In the genomic region with DNA sequence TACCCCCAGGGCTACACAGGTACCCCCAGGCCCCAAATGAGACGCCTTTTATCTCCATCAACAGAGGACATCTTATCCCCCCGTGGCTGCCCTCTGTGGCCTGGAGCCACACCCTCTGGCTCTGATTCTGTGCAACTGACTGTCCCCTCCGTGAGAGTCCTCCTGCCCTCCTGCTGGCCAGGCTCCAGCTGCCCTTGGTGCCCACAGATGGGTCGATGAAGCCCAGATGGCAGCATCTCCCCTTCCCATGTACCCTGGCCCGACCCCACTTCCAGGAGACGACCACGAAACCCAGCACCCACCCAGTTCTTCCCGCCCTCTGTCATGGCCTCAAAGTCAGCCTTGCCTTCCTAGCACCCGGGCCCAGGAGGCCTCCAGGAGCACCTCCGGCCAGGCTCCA, we compare ENCODE assay signal across 35 cellular contexts. TPM values are rescaled to one million over a fixed set of nuclear protein-coding genes. Genes with fewer than 3 reads are reported as not detected.
"Had no signal": no experiment of that assay in that cellular context is flagged by ENCODE, and none has a peak within 500 bp of the region (broad histone marks: within the 10 kb centered on the region; RNA-seq: fewer than 3 reads in every experiment).

No MANE protein-coding gene starts in this region.

- H3K27ac ChIP-seq: ascending aorta, cardiac muscle cell, SJSA1, WERI-Rb-1 had no signal

- DNase-seq: activated CD4-positive, alpha-beta T cell treated with anti-CD3 and anti-CD28 coated beads for 1 hour; activated CD4-positive, alpha-beta T cell treated with anti-CD3 and anti-CD28 coated beads for 48 hours; activated CD4-positive, alpha-beta T cell treated with anti-CD3 and anti-CD28 coated beads, Interleukin-2, amount 50 U/mL, for 48 hours; activated CD4-positive, CD25-positive, alpha-beta regulatory T cell; activated CD8-positive, alpha-beta T cell treated with anti-CD3 and anti-CD28 coated beads, Interleukin-2, amount 10 ng/mL, durations not matched to agents 7 days and 5 days; activated gamma-delta T cell; activated naive CD4-positive, alpha-beta T cell treated with Interleukin-2 at 50 U/mL for 16 hours; activated naive CD8-positive, alpha-beta T cell treated with anti-CD3 and anti-CD28 coated beads, Interleukin-2, amount 10 ng/mL, durations not matched to agents 7 days and 5 days; activated T-cell treated with anti-CD3 and anti-CD28 coated beads, Interleukin-2, amount 50 U/mL, for 24 hours; amygdala; MG63; NCI-H1048; NCI-H1105 treated with DMSO at 0.1 percent for 48 hours; NCI-H1436; NCI-H1694; NCI-H1930; NCI-H2081 treated with DMSO at 0.1 percent for 48 hours; NCI-H345; NCI-H524 treated with DMSO at 0.1 percent for 48 hours; SHP77; SK-N-SH; T-cell; T1000; WERI-Rb-1 had no signal

- H3K4me3 Mint-ChIP-seq: activated CD8-positive, alpha-beta T cell treated with anti-CD3 and anti-CD28 coated beads, Interleukin-2, amount 10 ng/mL, durations not matched to agents 7 days and 5 days; activated naive CD4-positive, alpha-beta T cell treated with anti-CD3 and anti-CD28 coated beads, Interleukin-2, amount 50 U/mL, for 24 hours; activated naive CD8-positive, alpha-beta T cell treated with anti-CD3 and anti-CD28 coated beads, Interleukin-2, amount 10 ng/mL, durations not matched to agents 7 days and 5 days; activated T-cell treated with anti-CD3 and anti-CD28 coated beads, Interleukin-2, amount 50 U/mL, for 24 hours; T-cell had no signal

- ATAC-seq: activated CD8-positive, alpha-beta T cell treated with anti-CD3 and anti-CD28 coated beads, Interleukin-2, amount 10 ng/mL, durations not matched to agents 7 days and 5 days; K562; Panc1; T-cell had no signal

- H3K9me3 Mint-ChIP-seq: activated naive CD4-positive, alpha-beta T cell treated with anti-CD3 and anti-CD28 coated beads, Interleukin-2, amount 50 U/mL, for 24 hours had no signal

- H3K27me3 ChIP-seq: ascending aorta, cardiac muscle cell, MG63, SJSA1 had no signal

- H3K27me3 Mint-ChIP-seq: activated naive CD4-positive, alpha-beta T cell treated with anti-CD3 and anti-CD28 coated beads, Interleukin-2, amount 50 U/mL, for 24 hours; activated naive CD8-positive, alpha-beta T cell treated with anti-CD3 and anti-CD28 coated beads, Interleukin-2, amount 10 ng/mL, durations not matched to agents 7 days and 5 days; activated T-cell treated with anti-CD3 and anti-CD28 coated beads, Interleukin-2, amount 50 U/mL, for 24 hours; T-cell had no signal

- H3K36me3 ChIP-seq: ascending aorta, cardiac muscle cell, MG63, SJSA1, WERI-Rb-1 had no signal

- H3K9ac ChIP-seq: SK-N-SH had no signal

- H3K4me2 ChIP-seq: SK-N-SH had no signal

- H3K4me3 ChIP-seq: ascending aorta, cardiac muscle cell, K562, MG63, SJSA1 had no signal

- H3K4me1 ChIP-seq: ascending aorta had no signal

- H3K36me3 Mint-ChIP-seq: activated naive CD4-positive, alpha-beta T cell treated with anti-CD3 and anti-CD28 coated beads, Interleukin-2, amount 50 U/mL, for 24 hours; T-cell had no signal

- H3K9me3 ChIP-seq: ascending aorta, SJSA1, SK-N-SH had no signal

- H3K27ac Mint-ChIP-seq: activated naive CD4-positive, alpha-beta T cell treated with anti-CD3 and anti-CD28 coated beads, Interleukin-2, amount 50 U/mL, for 24 hours; activated naive CD8-positive, alpha-beta T cell treated with anti-CD3 and anti-CD28 coated beads, Interleukin-2, amount 10 ng/mL, durations not matched to agents 7 days and 5 days; activated T-cell treated with anti-CD3 and anti-CD28 coated beads, Interleukin-2, amount 50 U/mL, for 24 hours; activated T-helper 2 cell treated with anti-CD3 and anti-CD28 coated beads, Interferon-gamma antibody, Interleukin-2, Interleukin-4, amounts not matched to agents 10 μg/mL and 5 μg/mL and 100 μg/mL, durations not matched to agents 14 hours and 24 hours and 36 hours had no signal

RNA-seq across cellular contexts. Expression of a gene that starts 9.6 kb away (rescaled TPM):
- total RNA-seq: activated CD8-positive, alpha-beta T cell treated with anti-CD3 and anti-CD28 coated beads, Interleukin-2, amount 10 ng/mL, durations not matched to agents 7 days and 5 days; activated naive CD8-positive, alpha-beta T cell treated with anti-CD3 and anti-CD28 coated beads, Interleukin-2, amount 10 ng/mL, durations not matched to agents 7 days and 5 days; activated T-helper 2 cell treated with anti-CD3 and anti-CD28 coated beads, Interferon-gamma antibody, Interleukin-2, Interleukin-4, amounts not matched to agents 10 μg/mL and 5 μg/mL and 100 μg/mL, durations not matched to agents 14 hours and 24 hours and 36 hours; ascending aorta; cardiac muscle cell; K562; NCI-H460; RPMI7951; SJSA1; T-cell; T-helper 2 cell treated with Interferon-gamma antibody and Interleukin-4, amounts not matched to agents 100 ng/mL and 5 ng/mL, for 36 hours had no signal
- polyA plus RNA-seq: adipose tissue, cardiac muscle cell, K562, SK-N-SH had no signal

RNA-seq across cellular contexts. Expression of a gene that starts 16.0 kb away (rescaled TPM):
- total RNA-seq: activated CD8-positive, alpha-beta T cell treated with anti-CD3 and anti-CD28 coated beads, Interleukin-2, amount 10 ng/mL, durations not matched to agents 7 days and 5 days; activated naive CD8-positive, alpha-beta T cell treated with anti-CD3 and anti-CD28 coated beads, Interleukin-2, amount 10 ng/mL, durations not matched to agents 7 days and 5 days; activated T-helper 2 cell treated with anti-CD3 and anti-CD28 coated beads, Interferon-gamma antibody, Interleukin-2, Interleukin-4, amounts not matched to agents 10 μg/mL and 5 μg/mL and 100 μg/mL, durations not matched to agents 14 hours and 24 hours and 36 hours; ascending aorta; cardiac muscle cell; K562; NCI-H460; RPMI7951; SJSA1; T-helper 2 cell treated with Interferon-gamma antibody and Interleukin-4, amounts not matched to agents 100 ng/mL and 5 ng/mL, for 36 hours had no signal
- polyA plus RNA-seq: adipose tissue, cardiac muscle cell, K562, SK-N-SH had no signal

RNA-seq across cellular contexts. Expression of a gene that starts 22.5 kb away (rescaled TPM):
- total RNA-seq: activated CD8-positive, alpha-beta T cell treated with anti-CD3 and anti-CD28 coated beads, Interleukin-2, amount 10 ng/mL, durations not matched to agents 7 days and 5 days; activated naive CD8-positive, alpha-beta T cell treated with anti-CD3 and anti-CD28 coated beads, Interleukin-2, amount 10 ng/mL, durations not matched to agents 7 days and 5 days; activated T-helper 2 cell treated with anti-CD3 and anti-CD28 coated beads, Interferon-gamma antibody, Interleukin-2, Interleukin-4, amounts not matched to agents 10 μg/mL and 5 μg/mL and 100 μg/mL, durations not matched to agents 14 hours and 24 hours and 36 hours; ascending aorta; cardiac muscle cell; K562; NCI-H460; RPMI7951; SJSA1; T-helper 2 cell treated with Interferon-gamma antibody and Interleukin-4, amounts not matched to agents 100 ng/mL and 5 ng/mL, for 36 hours had no signal
- polyA plus RNA-seq: adipose tissue, cardiac muscle cell, K562, SK-N-SH had no signal

RNA-seq across cellular contexts. Expression of a gene that starts 25.5 kb away (rescaled TPM):
- total RNA-seq: activated CD8-positive, alpha-beta T cell treated with anti-CD3 and anti-CD28 coated beads, Interleukin-2, amount 10 ng/mL, durations not matched to agents 7 days and 5 days; activated naive CD8-positive, alpha-beta T cell treated with anti-CD3 and anti-CD28 coated beads, Interleukin-2, amount 10 ng/mL, durations not matched to agents 7 days and 5 days; activated T-helper 2 cell treated with anti-CD3 and anti-CD28 coated beads, Interferon-gamma antibody, Interleukin-2, Interleukin-4, amounts not matched to agents 10 μg/mL and 5 μg/mL and 100 μg/mL, durations not matched to agents 14 hours and 24 hours and 36 hours; ascending aorta; cardiac muscle cell; K562; NCI-H460; RPMI7951; SJSA1; T-cell; T-helper 2 cell treated with Interferon-gamma antibody and Interleukin-4, amounts not matched to agents 100 ng/mL and 5 ng/mL, for 36 hours had no signal
- polyA plus RNA-seq: adipose tissue, cardiac muscle cell, K562, SK-N-SH had no signal

RNA-seq across cellular contexts. Expression of a gene that starts 44.5 kb away (rescaled TPM):
- total RNA-seq: activated CD8-positive, alpha-beta T cell treated with anti-CD3 and anti-CD28 coated beads, Interleukin-2, amount 10 ng/mL, durations not matched to agents 7 days and 5 days; activated naive CD8-positive, alpha-beta T cell treated with anti-CD3 and anti-CD28 coated beads, Interleukin-2, amount 10 ng/mL, durations not matched to agents 7 days and 5 days; activated T-helper 2 cell treated with anti-CD3 and anti-CD28 coated beads, Interferon-gamma antibody, Interleukin-2, Interleukin-4, amounts not matched to agents 10 μg/mL and 5 μg/mL and 100 μg/mL, durations not matched to agents 14 hours and 24 hours and 36 hours; ascending aorta; cardiac muscle cell; K562; NCI-H460; T-cell; T-helper 2 cell treated with Interferon-gamma antibody and Interleukin-4, amounts not matched to agents 100 ng/mL and 5 ng/mL, for 36 hours had no signal
- polyA plus RNA-seq: adipose tissue, cardiac muscle cell, K562 had no signal
